12 cellular contexts compared by ENCODE assay signal in genomic region chr1:204451352-204452124, GRCh38. TPM values are rescaled to one million over a fixed set of nuclear protein-coding genes. Genes with fewer than 3 reads are reported as not detected.
A peak's percentile ranks its signal among the peaks of the same experiment; 100 is the strongest.
DNase-seq lines count a peak whose midpoint lies in the region; ATAC-seq, FAIRE-seq and TF ChIP-seq lines count a peak whose summit lies in the region.
"Had no signal": no experiment of that assay in that cellular context is flagged by ENCODE, and none has a peak within 500 bp of the region (broad histone marks: within the 10 kb centered on the region; RNA-seq: fewer than 3 reads in every experiment).

No MANE protein-coding gene starts in this region.

- no peaks in the 10 kb centered on the region for H3K9me3 ChIP-seq in A549
- H3K9me3 ChIP-seq in KOPT-K1 (ENCODE audit: insufficient read depth, low read length, poor library complexity, severe bottlenecking) = no peaks in the 10 kb centered on the region

- TF ChIP-seq CTCF in A549 (IDR thresholded peaks at IDR 0.05) = no peak
- no peak for TF ChIP-seq CTCF in endothelial cell (IDR thresholded peaks at IDR 0.05; ENCODE audit: unreplicated experiment)
- TF ChIP-seq CTCF in nephron (IDR thresholded peaks at IDR 0.05; ENCODE audit: unreplicated experiment in 3 of 3) = no peak

- H3K4me3 ChIP-seq in A549 = no peak overlapping the region

- H3K36me3 Mint-ChIP-seq in endothelial cell (ENCODE audit: low read depth, unreplicated experiment) = peaks cover 65% of the 10 kb centered on the region
- H3K36me3 Mint-ChIP-seq in nephron (ENCODE audit: low read depth) = peaks cover 47% of the 10 kb centered on the region

- peak overlapping the region; percentile 41 for H3K4me2 ChIP-seq in A549

- peak overlapping the region; percentile 44 to 67; a peak in 5 of 6 replicates for H3K27ac ChIP-seq in A549
- peak overlapping the region; percentile 25 for H3K27ac ChIP-seq in KOPT-K1 (ENCODE audit: low read depth, low read length, poor library complexity, severe bottlenecking)

- FAIRE-seq in A549 (lab: Jason Lieb, UNC) = no peak
- FAIRE-seq: astrocyte had no signal

- CTCF ChIA-PET in A549 (lab: Yijun Ruan, JAX) = interaction anchor here (0.6 to 18.2 kb wide), 6 partner anchors 14 to 356 kb away, joined by 3 to 530 read pairs (median 12); partner anchors contain the start of gene PIK3C2B

- TF ChIP-seq EP300 in A549 (IDR thresholded peaks at IDR 0.05) = no peak

- peaks cover 23% of the 10 kb centered on the region for H3K27me3 Mint-ChIP-seq in endothelial cell (ENCODE audit: unreplicated experiment)
- no peaks in the 10 kb centered on the region for H3K27me3 Mint-ChIP-seq in nephron (ENCODE audit: low read depth)

- H3K4me1 Mint-ChIP-seq in endothelial cell (ENCODE audit: unreplicated experiment) (peaks cover 62% of the 10 kb centered on the region), nephron (peaks cover 60% of the 10 kb centered on the region)

- H3K9me3 Mint-ChIP-seq in endothelial cell (ENCODE audit: unreplicated experiment) = no peaks in the 10 kb centered on the region
- no peaks in the 10 kb centered on the region for H3K9me3 Mint-ChIP-seq in nephron
- H3K9me3 Mint-ChIP-seq: CD14-positive monocyte had no signal

- TF ChIP-seq POLR2A in A549 (IDR thresholded peaks at IDR 0.05; ENCODE audit: low read length) = no peak

- no peak for ATAC-seq in A549
- ATAC-seq in HG02759 (IDR thresholded peaks at IDR 0.05; ENCODE audit: unreplicated experiment) = no peak
- no peak for ATAC-seq in GM21528 (IDR thresholded peaks at IDR 0.05; ENCODE audit: low FRiP score, unreplicated experiment)

- POLR2A ChIA-PET in A549 (lab: Yijun Ruan, JAX) = no interaction called here

- H3K36me3 ChIP-seq in KOPT-K1 (ENCODE audit: insufficient read depth, low read length) = peaks cover 41% of the 10 kb centered on the region

- peaks cover 37% of the 10 kb centered on the region for H3K4me1 ChIP-seq in A549

- H3K27ac Mint-ChIP-seq in endothelial cell (ENCODE audit: unreplicated experiment) (peak overlapping the region; percentile 75), nephron (peak overlapping the region in 2 of 3 experiments; percentile 18 to 47)

- DNase-seq in A549 (ENCODE audit: low read depth in 1 of 2, low spot score in 1 of 2) (no peak), endothelial cell (ENCODE audit: low spot score) (no peak), NOMO-1 treated with dmso at 0.1 percent for 144 hours (lab: John Stamatoyannopoulos, UW; ENCODE audit: unreplicated experiment) (no peak)
- no peak for DNase-seq in stimulated activated CD8-positive, alpha-beta memory T cell treated with anti-CD3 and anti-CD28 coated beads, Interleukin-4, amount 100 ng/mL, for 48 hours
- DNase-seq: activated CD4-positive, alpha-beta T cell treated with anti-CD3 and anti-CD28 coated beads for 4 hours; SIG-M5 had no signal

- H3K4me3 Mint-ChIP-seq in endothelial cell (ENCODE audit: unreplicated experiment) = peak overlapping the region; percentile 56
- H3K4me3 Mint-ChIP-seq in nephron = peak overlapping the region in 1 of 3 experiments; percentile 84
- H3K4me3 Mint-ChIP-seq: CD14-positive monocyte had no signal

- no peak for TF ChIP-seq RAD21 in A549 (conservative IDR thresholded peaks at IDR 0.05 in 1 of 2, IDR thresholded peaks at IDR 0.05 in 1 of 2)

- WGBS in A549 (ENCODE audit: missing lambda C conversion rate) = 74% methylated on average over 8 of the region's 8 CpGs

TF ChIP-seq in A549, 52 proteins besides CTCF, POLR2A, EP300 and RAD21:
- TF ChIP-seq ZFP36 (IDR thresholded peaks at IDR 0.05; ENCODE audit: borderline replicate concordance, partially characterized antibody) (peak; percentile 60), CHD2 (IDR thresholded peaks at IDR 0.05; ENCODE audit: low read length, partially characterized antibody) (no peak)

RNA-seq across cellular contexts. Expression of gene PPP1R15B, which starts 39.9 kb away (rescaled TPM):
- polyA plus RNA-seq in A549 (2011; rRNA removed) (49.1 and 51.9 TPM in 2 replicates), A549 (2017; fragmentation: RNase III; extraction: RNeasy Plus Mini Kit Qiagen cat#74134 plus additional on column Dnase treatment) (26.9 to 27.8 TPM (median 27.2 TPM) in 3 replicates)
- 18.5 and 22.6 TPM in 2 replicates for polyA plus RNA-seq in A549 (2012; cell fraction: cytosol; rRNA removed)
- 17.7 and 22.8 TPM in 2 replicates for polyA plus RNA-seq in A549 (2012; cell fraction: nucleus; rRNA removed)
- polyA minus RNA-seq in A549 (2011; rRNA and poly(A)+ RNA removed) = 52.6 and 57.4 TPM in 2 replicates
- 43.2 TPM for total RNA-seq in endothelial cell (ENCODE audit: unreplicated experiment)

RNA-seq across cellular contexts. Expression of gene PIK3C2B, which starts 43.1 kb away (rescaled TPM):
- polyA plus RNA-seq in A549 (2011; rRNA removed) (9.2 and 13.0 TPM in 2 replicates), A549 (2017; fragmentation: RNase III; extraction: RNeasy Plus Mini Kit Qiagen cat#74134 plus additional on column Dnase treatment) (9.0 to 9.7 TPM (median 9.4 TPM) in 3 replicates)
- 10.0 and 12.9 TPM in 2 replicates for polyA plus RNA-seq in A549 (2012; cell fraction: cytosol; rRNA removed)
- polyA plus RNA-seq in A549 (2012; cell fraction: nucleus; rRNA removed) = 23.4 and 28.2 TPM in 2 replicates
- 25.3 and 29.0 TPM in 2 replicates for polyA minus RNA-seq in A549 (2011; rRNA and poly(A)+ RNA removed)
- total RNA-seq in endothelial cell (ENCODE audit: unreplicated experiment) = 256 TPM
